In genomic region chr17:39200957-39201510, GRCh38 we compare ENCODE assay signal across 8 cellular contexts. TPM values are rescaled to one million over a fixed set of nuclear protein-coding genes. Genes with fewer than 3 reads are reported as not detected.
DNase-seq lines count a peak whose midpoint lies in the region; ATAC-seq and TF ChIP-seq lines count a peak whose summit lies in the region.

No MANE protein-coding gene starts in this region.

- peaks cover 25% of the 10 kb centered on the region for H3K36me3 Mint-ChIP-seq in CD4-positive, CD25-positive, alpha-beta regulatory T cell
- H3K36me3 Mint-ChIP-seq in neural progenitor cell = peaks cover 24% of the 10 kb centered on the region

- no peaks in the 10 kb centered on the region for H3K9me3 Mint-ChIP-seq in CD4-positive, CD25-positive, alpha-beta regulatory T cell
- H3K9me3 Mint-ChIP-seq in neural progenitor cell = no peaks in the 10 kb centered on the region

- no peak for TF ChIP-seq CTCF in neural progenitor cell (IDR thresholded peaks at IDR 0.05)
- no peak for TF ChIP-seq CTCF in GM10248 (IDR thresholded peaks at IDR 0.05; ENCODE audit: control extremely low read depth, extremely low read depth, low read depth, missing control alignments)

- no peaks in the 10 kb centered on the region for H3K9me3 ChIP-seq in CD4-positive, CD25-positive, alpha-beta regulatory T cell (ENCODE audit: control insufficient read depth in 2 of 2, low read length in 2 of 2)
- no peaks in the 10 kb centered on the region for H3K9me3 ChIP-seq in effector memory CD4-positive, alpha-beta T cell (ENCODE audit: control insufficient read depth, low read length)
- no peaks in the 10 kb centered on the region for H3K9me3 ChIP-seq in neural progenitor cell (ENCODE audit: low read depth)

- H3F3A ChIP-seq in neural progenitor cell (ENCODE audit: low read depth) = peaks cover 73% of the 10 kb centered on the region

- peaks cover 7% of the 10 kb centered on the region for H3K27me3 Mint-ChIP-seq in CD4-positive, CD25-positive, alpha-beta regulatory T cell
- H3K27me3 Mint-ChIP-seq in neural progenitor cell (ENCODE audit: insufficient read depth, low read depth) = peaks cover 16% of the 10 kb centered on the region

- POLR2A ChIA-PET in GM10248 (lab: Yijun Ruan, JAX) = interaction anchor here (0.7 kb wide), 1 partner anchor 124 kb away, joined by 4 read pairs; no protein-coding TSS in a partner anchor

- CTCF ChIA-PET in GM10248 (lab: Yijun Ruan, JAX) = interaction anchor here (2.3 to 3.4 kb wide), 3 partner anchors 26 to 43 kb away, joined by 7 to 22 read pairs (median 10); no protein-coding TSS in a partner anchor

- peaks cover 40% of the 10 kb centered on the region for H3K79me2 ChIP-seq in neural progenitor cell (ENCODE audit: low read depth)

- peak overlapping the region; percentile 98 for H3K4me2 ChIP-seq in neural progenitor cell

- no peak for DNase-seq in CD4-positive, CD25-positive, alpha-beta regulatory T cell
- DNase-seq in NAMALWA (ENCODE audit: low spot score) (peak; percentile 35), neural progenitor cell (ENCODE audit: low spot score) (no peak), A172 (ENCODE audit: low spot score) (no peak), GM10248 (ENCODE audit: extremely low spot score) (no peak), activated gamma-delta T cell (lab: John Stamatoyannopoulos, UW) (no peak), NCI-H1694 (lab: John Stamatoyannopoulos, UW) (no peak)
- no peak for DNase-seq in effector memory CD4-positive, alpha-beta T cell

- H3K4me3 Mint-ChIP-seq in CD4-positive, CD25-positive, alpha-beta regulatory T cell = peak overlapping the region; percentile 89 to 97 (median 95)
- peak overlapping the region; percentile 99 for H3K4me3 Mint-ChIP-seq in neural progenitor cell

- H3K4me1 Mint-ChIP-seq in CD4-positive, CD25-positive, alpha-beta regulatory T cell = peaks cover 13 to 65% (median 32%) of the 10 kb centered on the region in 4 donors
- peaks cover 30% of the 10 kb centered on the region for H3K4me1 Mint-ChIP-seq in neural progenitor cell

- peaks cover 57% of the 10 kb centered on the region for H3K4me1 ChIP-seq in CD4-positive, CD25-positive, alpha-beta regulatory T cell (ENCODE audit: control insufficient read depth, insufficient read depth, low read length, poor library complexity, severe bottlenecking)
- peaks cover 37% of the 10 kb centered on the region for H3K4me1 ChIP-seq in effector memory CD4-positive, alpha-beta T cell (ENCODE audit: control insufficient read depth, insufficient read depth, low read length, poor library complexity, severe bottlenecking)
- H3K4me1 ChIP-seq in neural progenitor cell = peaks cover 26% of the 10 kb centered on the region

- no peaks in the 10 kb centered on the region for H3K27me3 ChIP-seq in CD4-positive, CD25-positive, alpha-beta regulatory T cell (ENCODE audit: control insufficient read depth, insufficient read depth, low read length)
- no peaks in the 10 kb centered on the region for H3K27me3 ChIP-seq in effector memory CD4-positive, alpha-beta T cell (replicated peaks; ENCODE audit: control insufficient read depth, insufficient read depth, low read length, poor library complexity, severe bottlenecking)
- H3K27me3 ChIP-seq in neural progenitor cell = no peaks in the 10 kb centered on the region

- no peak overlapping the region for H2AFZ ChIP-seq in neural progenitor cell (replicated peaks)

- H4K20me1 ChIP-seq in neural progenitor cell (ENCODE audit: low read depth) = peaks cover 21% of the 10 kb centered on the region

- peak overlapping the region; percentile 98 to 100 (median 99) for H3K27ac Mint-ChIP-seq in CD4-positive, CD25-positive, alpha-beta regulatory T cell
- peak overlapping the region; percentile 81 for H3K27ac Mint-ChIP-seq in neural progenitor cell

- no peak for ATAC-seq in CD4-positive, CD25-positive, alpha-beta regulatory T cell (ENCODE audit: low read depth in 2 of 2)

- H3K4me3 ChIP-seq in CD4-positive, CD25-positive, alpha-beta regulatory T cell (ENCODE audit: low read depth, low read length) = peak overlapping the region; percentile 99
- H3K4me3 ChIP-seq in effector memory CD4-positive, alpha-beta T cell (ENCODE audit: insufficient read depth, low read depth, low read length, poor library complexity, severe bottlenecking) = peak overlapping the region; percentile 70
- peak overlapping the region; percentile 73 for H3K4me3 ChIP-seq in neural progenitor cell

- H3K27ac ChIP-seq in CD4-positive, CD25-positive, alpha-beta regulatory T cell (ENCODE audit: insufficient read depth, low read length, poor library complexity, severe bottlenecking) = peak overlapping the region; percentile 99
- peak overlapping the region; percentile 99 for H3K27ac ChIP-seq in effector memory CD4-positive, alpha-beta T cell (ENCODE audit: insufficient read depth, low read length, poor library complexity, severe bottlenecking)
- H3K27ac ChIP-seq in neural progenitor cell = peak overlapping the region; percentile 100

- H3K9ac ChIP-seq in neural progenitor cell = peak overlapping the region; percentile 99

- peaks cover 36% of the 10 kb centered on the region for H3K36me3 ChIP-seq in CD4-positive, CD25-positive, alpha-beta regulatory T cell (ENCODE audit: control insufficient read depth, insufficient read depth, low read length)
- H3K36me3 ChIP-seq in effector memory CD4-positive, alpha-beta T cell (ENCODE audit: control insufficient read depth, insufficient read depth, low read length) = peaks cover 35% of the 10 kb centered on the region
- peaks cover 14% of the 10 kb centered on the region for H3K36me3 ChIP-seq in neural progenitor cell

RNA-seq across cellular contexts. Expression of gene RPL19, which starts 1.0 kb away (rescaled TPM):
- 2,336 TPM for total RNA-seq in CD4-positive, CD25-positive, alpha-beta regulatory T cell
- polyA plus RNA-seq in CD4-positive, CD25-positive, alpha-beta regulatory T cell = 1,000 to 10,000 TPM; 2,055 to 3,537 (median 2,931) TPM
- total RNA-seq in neural progenitor cell (ENCODE audit: low replicate concordance) = 2,635 and 2,751 TPM in 2 replicates
- 2,332 and 2,918 TPM in 2 replicates for total RNA-seq in A172 (2014; rRNA removed; shearing (Covaris generic))

RNA-seq across cellular contexts. Expression of gene CACNB1, which starts 3.6 kb away (rescaled TPM):
- 19.3 TPM for total RNA-seq in CD4-positive, CD25-positive, alpha-beta regulatory T cell
- polyA plus RNA-seq in CD4-positive, CD25-positive, alpha-beta regulatory T cell = 1 to 10 TPM in 2 of 4 donors, under 1 TPM in 2; 0.48 to 1.5 (median 0.97) TPM
- total RNA-seq in neural progenitor cell (ENCODE audit: low replicate concordance) = 6.3 and 16.5 TPM in 2 replicates
- total RNA-seq in A172 (2014; rRNA removed; shearing (Covaris generic)) = 4.0 and 4.5 TPM in 2 replicates

RNA-seq across cellular contexts. Expression of gene STAC2, which starts 24.7 kb away (rescaled TPM):
- total RNA-seq in CD4-positive, CD25-positive, alpha-beta regulatory T cell = not detected
- not detected for polyA plus RNA-seq in CD4-positive, CD25-positive, alpha-beta regulatory T cell
- 0.13 and 0.62 TPM in 2 replicates for total RNA-seq in neural progenitor cell (ENCODE audit: low replicate concordance)
- total RNA-seq in A172 (2014; rRNA removed; shearing (Covaris generic)) = 0.12 TPM in 1 of 2 replicates, not detected in the other

RNA-seq across cellular contexts. Expression of gene ARL5C, which starts 35.1 kb away (rescaled TPM):
- total RNA-seq in CD4-positive, CD25-positive, alpha-beta regulatory T cell = not detected
- polyA plus RNA-seq in CD4-positive, CD25-positive, alpha-beta regulatory T cell = not detected
- not detected in 2 replicates for total RNA-seq in neural progenitor cell (ENCODE audit: low replicate concordance)
- not detected in 2 replicates for total RNA-seq in A172 (2014; rRNA removed; shearing (Covaris generic))

RNA-seq across cellular contexts. Expression of gene PLXDC1, which starts 49.6 kb away (rescaled TPM):
- 12.9 TPM for total RNA-seq in CD4-positive, CD25-positive, alpha-beta regulatory T cell
- 1 to 10 TPM in 2 of 4 donors, under 1 TPM in 2; 0.27 to 1.8 (median 1.1) TPM for polyA plus RNA-seq in CD4-positive, CD25-positive, alpha-beta regulatory T cell
- total RNA-seq in neural progenitor cell (ENCODE audit: low replicate concordance) = 2.1 and 2.5 TPM in 2 replicates
- total RNA-seq in A172 (2014; rRNA removed; shearing (Covaris generic)) = 0.64 and 2.1 TPM in 2 replicates
